Comparison of ENCODE assay signal across 1 cellular context in genomic region chr19:7706662-7707454, GRCh38.
A peak's percentile ranks its signal among the peaks of the same experiment; 100 is the strongest.
TF ChIP-seq lines count a peak whose summit lies in the region.

No MANE protein-coding gene starts in this region.

TF ChIP-seq in H1, 55 proteins besides CTCF, POLR2A, EP300 and RAD21:
- no peak for TF ChIP-seq SP4 (IDR thresholded peaks at IDR 0.05; ENCODE audit: low read length)
- TF ChIP-seq NRF1 (IDR thresholded peaks at IDR 0.05; ENCODE audit: low read depth, low read length): no peak
- no peak for TF ChIP-seq RNF2 (IDR thresholded peaks at IDR 0.05; ENCODE audit: borderline replicate concordance, low read depth, low read length, missing control alignments, poor library complexity, severe bottlenecking)
- no peak for TF ChIP-seq HDAC6 (IDR thresholded peaks at IDR 0.05; ENCODE audit: low read depth, low read length)
- TF ChIP-seq KDM1A (IDR thresholded peaks at IDR 0.05; ENCODE audit: borderline replicate concordance, low read length): peak; percentile 96
TF ChIP-seq in H1: peak in this region for 1.
